ENCODE assay signal across 2 cellular contexts in the genomic region with DNA sequence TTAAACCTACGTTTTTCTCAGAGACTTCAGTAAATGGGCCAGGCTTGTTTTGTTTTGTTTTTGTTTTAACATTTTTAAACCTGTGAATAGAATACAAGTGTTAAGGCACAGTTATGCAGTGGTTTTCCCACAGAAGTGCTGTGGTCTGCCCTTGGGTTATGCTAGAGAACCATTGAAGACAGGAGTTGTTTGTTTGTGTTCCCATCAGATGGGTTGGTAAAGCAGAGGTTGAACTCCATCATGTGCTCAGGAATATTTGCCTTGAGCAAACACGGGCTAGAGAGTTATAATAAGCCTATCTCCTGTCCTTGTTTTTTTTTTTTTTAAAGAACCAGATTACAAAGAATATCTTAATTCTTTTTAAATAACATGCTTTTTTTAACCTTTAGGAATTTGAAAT.
TF ChIP-seq lines count a peak whose summit lies in the region.

No MANE protein-coding gene starts in this region.

TF ChIP-seq in IMR-90, 13 proteins besides CTCF, POLR2A, EP300 and RAD21:
- TF ChIP-seq, protein P1, sequence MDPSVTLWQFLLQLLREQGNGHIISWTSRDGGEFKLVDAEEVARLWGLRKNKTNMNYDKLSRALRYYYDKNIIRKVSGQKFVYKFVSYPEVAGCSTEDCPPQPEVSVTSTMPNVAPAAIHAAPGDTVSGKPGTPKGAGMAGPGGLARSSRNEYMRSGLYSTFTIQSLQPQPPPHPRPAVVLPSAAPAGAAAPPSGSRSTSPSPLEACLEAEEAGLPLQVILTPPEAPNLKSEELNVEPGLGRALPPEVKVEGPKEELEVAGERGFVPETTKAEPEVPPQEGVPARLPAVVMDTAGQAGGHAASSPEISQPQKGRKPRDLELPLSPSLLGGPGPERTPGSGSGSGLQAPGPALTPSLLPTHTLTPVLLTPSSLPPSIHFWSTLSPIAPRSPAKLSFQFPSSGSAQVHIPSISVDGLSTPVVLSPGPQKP (IDR thresholded peaks at IDR 0.05; ENCODE audit: borderline replicate concordance, low read depth, low read length), result no peak
- TF ChIP-seq CEBPB (IDR thresholded peaks at IDR 0.05; ENCODE audit: low read depth, low read length) (no peak), CHD1 (IDR thresholded peaks at IDR 0.05; ENCODE audit: low read depth, low read length) (no peak), NFE2L2 (IDR thresholded peaks at IDR 0.05; ENCODE audit: low read depth, low read length) (no peak), MAFK (IDR thresholded peaks at IDR 0.05; ENCODE audit: low read depth, low read length) (no peak), FOS (IDR thresholded peaks at IDR 0.05; ENCODE audit: low read depth, low read length) (no peak), MXI1 (IDR thresholded peaks at IDR 0.05; ENCODE audit: borderline replicate concordance, low read depth, low read length) (no peak), MAZ (IDR thresholded peaks at IDR 0.05; ENCODE audit: borderline replicate concordance, low read depth, low read length) (no peak), BHLHE40 (IDR thresholded peaks at IDR 0.05; ENCODE audit: low read depth, low read length) (no peak), RFX5 (IDR thresholded peaks at IDR 0.05; ENCODE audit: low read depth, low read length) (no peak), RCOR1 (IDR thresholded peaks at IDR 0.05; ENCODE audit: insufficient replicate concordance, low read length) (no peak), SMC3 (IDR thresholded peaks at IDR 0.05; ENCODE audit: low read depth, low read length) (no peak)
- TF ChIP-seq, protein P2, sequence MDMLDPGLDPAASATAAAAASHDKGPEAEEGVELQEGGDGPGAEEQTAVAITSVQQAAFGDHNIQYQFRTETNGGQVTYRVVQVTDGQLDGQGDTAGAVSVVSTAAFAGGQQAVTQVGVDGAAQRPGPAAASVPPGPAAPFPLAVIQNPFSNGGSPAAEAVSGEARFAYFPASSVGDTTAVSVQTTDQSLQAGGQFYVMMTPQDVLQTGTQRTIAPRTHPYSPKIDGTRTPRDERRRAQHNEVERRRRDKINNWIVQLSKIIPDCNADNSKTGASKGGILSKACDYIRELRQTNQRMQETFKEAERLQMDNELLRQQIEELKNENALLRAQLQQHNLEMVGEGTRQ (IDR thresholded peaks at IDR 0.05; ENCODE audit: low read depth, low read length), result no peak

TF ChIP-seq in GM12878, 131 proteins besides CTCF, POLR2A, EP300 and RAD21:
- TF ChIP-seq RFX5 (IDR thresholded peaks at IDR 0.05; ENCODE audit: low read depth, low read length) (no peak), SREBF1 (IDR thresholded peaks at IDR 0.05; ENCODE audit: low read length) (no peak), CREB1 (IDR thresholded peaks at IDR 0.05; ENCODE audit: low read depth) (no peak), IKZF2 (IDR thresholded peaks at IDR 0.05) (no peak), NRF1 (conservative IDR thresholded peaks at IDR 0.05; ENCODE audit: low read depth, low read length) (no peak), RBBP5 (conservative IDR thresholded peaks at IDR 0.05) (no peak), KLF5 (IDR thresholded peaks at IDR 0.05; ENCODE audit: partially characterized antibody) (no peak), GABPA (IDR thresholded peaks at IDR 0.05; ENCODE audit: low read depth) (no peak), CBX5 (IDR thresholded peaks at IDR 0.05; ENCODE audit: low read depth) (no peak), RUNX3 (IDR thresholded peaks at IDR 0.05; ENCODE audit: low read length) (no peak), SP1 (IDR thresholded peaks at IDR 0.05; ENCODE audit: low read depth, low read length) (no peak), ASH2L (IDR thresholded peaks at IDR 0.05; ENCODE audit: borderline replicate concordance, low read depth) (no peak), MTA3 (IDR thresholded peaks at IDR 0.05; ENCODE audit: borderline replicate concordance, low read length) (no peak)
- TF ChIP-seq, protein P3, sequence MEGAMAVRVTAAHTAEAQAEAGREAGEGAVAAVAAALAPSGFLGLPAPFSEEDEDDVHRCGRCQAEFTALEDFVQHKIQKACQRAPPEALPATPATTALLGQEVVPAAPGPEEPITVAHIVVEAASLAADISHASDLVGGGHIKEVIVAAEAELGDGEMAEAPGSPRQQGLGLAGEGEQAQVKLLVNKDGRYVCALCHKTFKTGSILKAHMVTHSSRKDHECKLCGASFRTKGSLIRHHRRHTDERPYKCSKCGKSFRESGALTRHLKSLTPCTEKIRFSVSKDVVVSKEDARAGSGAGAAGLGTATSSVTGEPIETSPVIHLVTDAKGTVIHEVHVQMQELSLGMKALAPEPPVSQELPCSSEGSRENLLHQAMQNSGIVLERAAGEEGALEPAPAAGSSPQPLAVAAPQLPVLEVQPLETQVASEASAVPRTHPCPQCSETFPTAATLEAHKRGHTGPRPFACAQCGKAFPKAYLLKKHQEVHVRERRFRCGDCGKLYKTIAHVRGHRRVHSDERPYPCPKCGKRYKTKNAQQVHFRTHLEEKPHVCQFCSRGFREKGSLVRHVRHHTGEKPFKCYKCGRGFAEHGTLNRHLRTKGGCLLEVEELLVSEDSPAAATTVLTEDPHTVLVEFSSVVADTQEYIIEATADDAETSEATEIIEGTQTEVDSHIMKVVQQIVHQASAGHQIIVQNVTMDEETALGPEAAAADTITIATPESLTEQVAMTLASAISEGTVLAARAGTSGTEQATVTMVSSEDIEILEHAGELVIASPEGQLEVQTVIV (IDR thresholded peaks at IDR 0.05; ENCODE audit: borderline replicate concordance, partially characterized antibody), result no peak
- TF ChIP-seq, protein P4, sequence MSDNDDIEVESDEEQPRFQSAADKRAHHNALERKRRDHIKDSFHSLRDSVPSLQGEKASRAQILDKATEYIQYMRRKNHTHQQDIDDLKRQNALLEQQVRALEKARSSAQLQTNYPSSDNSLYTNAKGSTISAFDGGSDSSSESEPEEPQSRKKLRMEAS (IDR thresholded peaks at IDR 0.05; ENCODE audit: low read depth, low read length), result no peak
- TF ChIP-seq, protein P5, sequence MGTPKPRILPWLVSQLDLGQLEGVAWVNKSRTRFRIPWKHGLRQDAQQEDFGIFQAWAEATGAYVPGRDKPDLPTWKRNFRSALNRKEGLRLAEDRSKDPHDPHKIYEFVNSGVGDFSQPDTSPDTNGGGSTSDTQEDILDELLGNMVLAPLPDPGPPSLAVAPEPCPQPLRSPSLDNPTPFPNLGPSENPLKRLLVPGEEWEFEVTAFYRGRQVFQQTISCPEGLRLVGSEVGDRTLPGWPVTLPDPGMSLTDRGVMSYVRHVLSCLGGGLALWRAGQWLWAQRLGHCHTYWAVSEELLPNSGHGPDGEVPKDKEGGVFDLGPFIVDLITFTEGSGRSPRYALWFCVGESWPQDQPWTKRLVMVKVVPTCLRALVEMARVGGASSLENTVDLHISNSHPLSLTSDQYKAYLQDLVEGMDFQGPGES (IDR thresholded peaks at IDR 0.05), result no peak
- TF ChIP-seq, protein P6, sequence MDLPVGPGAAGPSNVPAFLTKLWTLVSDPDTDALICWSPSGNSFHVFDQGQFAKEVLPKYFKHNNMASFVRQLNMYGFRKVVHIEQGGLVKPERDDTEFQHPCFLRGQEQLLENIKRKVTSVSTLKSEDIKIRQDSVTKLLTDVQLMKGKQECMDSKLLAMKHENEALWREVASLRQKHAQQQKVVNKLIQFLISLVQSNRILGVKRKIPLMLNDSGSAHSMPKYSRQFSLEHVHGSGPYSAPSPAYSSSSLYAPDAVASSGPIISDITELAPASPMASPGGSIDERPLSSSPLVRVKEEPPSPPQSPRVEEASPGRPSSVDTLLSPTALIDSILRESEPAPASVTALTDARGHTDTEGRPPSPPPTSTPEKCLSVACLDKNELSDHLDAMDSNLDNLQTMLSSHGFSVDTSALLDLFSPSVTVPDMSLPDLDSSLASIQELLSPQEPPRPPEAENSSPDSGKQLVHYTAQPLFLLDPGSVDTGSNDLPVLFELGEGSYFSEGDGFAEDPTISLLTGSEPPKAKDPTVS (IDR thresholded peaks at IDR 0.05; ENCODE audit: low read depth, low read length), result no peak
